In genomic region chr18:3012920-3013810, GRCh38 we compare ENCODE assay signal across 8 cellular contexts. TPM values are rescaled to one million over a fixed set of nuclear protein-coding genes. Genes with fewer than 3 reads are reported as not detected.
DNase-seq lines count a peak whose midpoint lies in the region; ATAC-seq and TF ChIP-seq lines count a peak whose summit lies in the region.

LPIN2 (minus strand) TSS chr18:3013144; CDS start chr18:2960840, 52,304 bp downstream.

- peaks cover 13% of the 10 kb centered on the region for H4K20me1 ChIP-seq in hepatocyte (ENCODE audit: insufficient read depth, poor library complexity, severe bottlenecking)

- H3K79me2 ChIP-seq in hepatocyte, result peaks cover 43% of the 10 kb centered on the region

- no peak for TF ChIP-seq CTCF in hepatocyte (IDR thresholded peaks at IDR 0.05; ENCODE audit: poor library complexity)

- peak within 1 kb of the TSS; percentile 100 for H3K27ac ChIP-seq in hepatocyte
- H3K27ac ChIP-seq in aorta (ENCODE audit: low read depth in 1 of 2, low read length in 2 of 2), result peak within 1 kb of the TSS; percentile 95

- ATAC-seq in GM18517 (IDR thresholded peaks at IDR 0.05; ENCODE audit: unreplicated experiment) (peak; percentile 87), HG03045 (IDR thresholded peaks at IDR 0.05; ENCODE audit: unreplicated experiment) (peak; percentile 93), aorta (ENCODE audit: low FRiP score) (peak; percentile 94)

- H3K9me3 ChIP-seq in hepatocyte (ENCODE audit: low read depth), result no peaks in the 10 kb centered on the region
- no peaks in the 10 kb centered on the region for H3K9me3 ChIP-seq in aorta (ENCODE audit: control insufficient read depth, low read length)

- H3K4me2 ChIP-seq in hepatocyte, result peak within 1 kb of the TSS; percentile 84

- peak within 1 kb of the TSS; percentile 43 for H2AFZ ChIP-seq in hepatocyte

- H3K4me3 ChIP-seq in hepatocyte (peak within 1 kb of the TSS; percentile 90), aorta (ENCODE audit: low read length in 2 of 2) (peak within 1 kb of the TSS; percentile 97 to 98)

- intact Hi-C loops in aorta (cut with DNase I), result loop anchor here in 1 of 2 donors (10.0 kb wide), 1 partner anchor 232 kb away; the partner anchor contains the start of gene MYL12A

- no peaks in the 10 kb centered on the region for H3K36me3 ChIP-seq in hepatocyte (replicated peaks; ENCODE audit: insufficient read depth, low read depth)
- peaks cover 0 to 2% of the 10 kb centered on the region in 2 donors for H3K36me3 ChIP-seq in aorta (ENCODE audit: control insufficient read depth in 1 of 2, insufficient read depth in 2 of 2, low read length in 1 of 2)

- H3K27me3 ChIP-seq in hepatocyte (no peaks in the 10 kb centered on the region), aorta (ENCODE audit: control insufficient read depth in 1 of 2, insufficient read depth in 2 of 2, low read length in 1 of 2) (no peaks in the 10 kb centered on the region)

- H3K9me2 ChIP-seq in hepatocyte (replicated peaks; ENCODE audit: insufficient read depth), result no peaks in the 10 kb centered on the region

- H3K4me1 ChIP-seq in hepatocyte (ENCODE audit: insufficient read depth) (peaks cover 21% of the 10 kb centered on the region), aorta (ENCODE audit: control insufficient read depth in 1 of 2, insufficient read depth in 2 of 2, low read length in 2 of 2) (peaks cover 0 to 4% of the 10 kb centered on the region in 2 donors)

- DNase-seq in NCI-H2081 treated with DMSO at 0.1 percent for 48 hours (lab: John Stamatoyannopoulos, UW) (peak; percentile 80), T1000 (lab: John Stamatoyannopoulos, UW) (peak; percentile 92), astrocyte of the hippocampus (ENCODE audit: low read depth, low spot score) (peak; percentile 99), hepatocyte (ENCODE audit: low spot score) (peak; percentile 98), renal cortical epithelial cell (ENCODE audit: low read depth) (peak; percentile 91), aorta (peak; percentile 99 to 100)

- WGBS in hepatocyte (ENCODE audit: low lambda C conversion rate, missing lambda C conversion rate), result 4% methylated on average over 44 of the region's 93 CpGs
- WGBS in aorta, 2 donors, result 1 to 2% methylated on average over 56 to 93 of the region's 93 CpGs

RNA-seq across cellular contexts. Expression of gene LPIN2, which starts in this region (rescaled TPM):
- total RNA-seq in hepatocyte (62.1 and 71.2 TPM in 2 replicates), renal cortical epithelial cell (29.3 and 56.0 TPM in 2 replicates), aorta (10 to 100 TPM; 34.8 to 42.4 TPM)
- polyA plus RNA-seq in hepatocyte (28.2 and 29.1 TPM in 2 replicates), aorta (10 to 100 TPM in 1 of 2 donors, 1 to 10 TPM in 1; 9.1 to 16.5 TPM)

Comparison
In these comparisons a context has a peak if more than half of its experiments do, and no peak if none do; other contexts are left out.
1. Peak in every context shown above with its lines: DNase-seq, ATAC-seq, H3K4me3 ChIP-seq and H3K27ac ChIP-seq.